Comparison of ENCODE assay signal across 18 cellular contexts in the genomic region with DNA sequence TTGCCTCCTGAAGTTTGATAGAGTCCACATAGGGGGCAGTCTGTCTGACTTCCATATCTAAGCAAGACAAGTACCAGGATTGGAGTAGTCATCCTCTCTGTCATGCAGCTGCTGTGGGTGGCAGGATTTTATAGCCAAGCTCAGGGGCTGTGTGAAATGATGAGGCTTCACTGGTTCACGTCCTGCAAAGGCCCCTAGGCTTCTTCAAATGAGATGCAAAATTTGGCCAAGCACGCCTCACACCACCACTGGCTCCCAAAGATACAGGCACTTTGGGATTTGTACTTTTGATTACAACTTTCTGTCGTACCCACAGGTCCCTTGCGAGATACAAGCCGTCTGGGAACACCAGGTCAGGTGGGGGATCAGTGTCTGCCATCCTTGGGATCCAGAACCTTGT.
DNase-seq lines count a peak whose midpoint lies in the region; ATAC-seq, FAIRE-seq and TF ChIP-seq lines count a peak whose summit lies in the region.
"Had no signal": no experiment of that assay in that cellular context is flagged by ENCODE, and none has a peak within 500 bp of the region (broad histone marks: within the 10 kb centered on the region; RNA-seq: fewer than 3 reads in every experiment).

No MANE protein-coding gene starts in this region.

- H3K27me3 Mint-ChIP-seq in MCF 10A (ENCODE audit: insufficient read depth, unreplicated experiment) (peaks cover 61% of the 10 kb centered on the region), progenitor cell of endocrine pancreas (no peaks in the 10 kb centered on the region)

- peaks cover 9% of the 10 kb centered on the region for H3K9me3 Mint-ChIP-seq in MCF 10A (ENCODE audit: unreplicated experiment)
- H3K9me3 Mint-ChIP-seq in progenitor cell of endocrine pancreas (ENCODE audit: low read depth) = no peaks in the 10 kb centered on the region
- H3K9me3 Mint-ChIP-seq: HFFc6 had no signal

- no peak overlapping the region for H3K4me3 ChIP-seq in right atrium auricular region
- H3K4me3 ChIP-seq in left ventricle myocardium inferior = no peak overlapping the region
- H3K4me3 ChIP-seq in K562 = no peak overlapping the region
- H3K4me3 ChIP-seq in vagina = no peak overlapping the region

- H4K20me1 ChIP-seq in K562 (replicated peaks; ENCODE audit: control insufficient read depth, insufficient read depth, low read length) = no peaks in the 10 kb centered on the region

- peak; percentile 38 for DNase-seq in right atrium auricular region (ENCODE audit: low spot score)
- DNase-seq in left ventricle myocardium inferior = no peak
- DNase-seq in K562 (ENCODE audit: extremely low read depth in 1 of 4, low spot score in 3 of 4) = no peak
- peak; percentile 1 for DNase-seq in myocyte (ENCODE audit: low read depth)
- peak; percentile 29 to 64 for DNase-seq in vagina (ENCODE audit: extremely low spot score in 2 of 2)
- no peak for DNase-seq in NCI-H2029 treated with DMSO at 0.1 percent for 48 hours (lab: John Stamatoyannopoulos, UW)
- no peak for DNase-seq in MCF 10A (ENCODE audit: unreplicated experiment)
- DNase-seq in progenitor cell of endocrine pancreas (ENCODE audit: low spot score, unreplicated experiment) = no peak
- DNase-seq: ACHN; BE2C; CD4-positive, alpha-beta memory T cell; DMS79 treated with DMSO at 0.1 percent for 48 hours; EL; HCEC 1CT; HFFc6 had no signal

- no peaks in the 10 kb centered on the region for H3K79me2 ChIP-seq in K562 (ENCODE audit: control insufficient read depth, insufficient read depth, low read length)

- POLR2A ChIA-PET in K562 (lab: Yijun Ruan, JAX) (interaction anchor here (1.1 kb wide), 1 partner anchor 11 kb away, joined by 6 read pairs; no protein-coding TSS in a partner anchor), MCF 10A (lab: Yijun Ruan, JAX) (interaction anchor here (0.7 kb wide), 1 partner anchor 17 kb away, joined by 3 read pairs; no protein-coding TSS in a partner anchor)

- no peak for TF ChIP-seq POLR2A in K562 (conservative IDR thresholded peaks at IDR 0.05)
- TF ChIP-seq POLR2A in vagina (IDR thresholded peaks at IDR 0.05) = no peak

- CTCF ChIA-PET in K562 (lab: Yijun Ruan, JAX; ENCODE audit: low intra/inter-chr PET ratio) (no interaction called here), MCF 10A (lab: Yijun Ruan, JAX) (no interaction called here)

- H3K9me1 ChIP-seq in K562 (ENCODE audit: control insufficient read depth, insufficient read depth, low read length) = no peaks in the 10 kb centered on the region

- peaks cover 0 to 3% of the 10 kb centered on the region in 2 donors for H3K9me3 ChIP-seq in right atrium auricular region
- H3K9me3 ChIP-seq in left ventricle myocardium inferior (replicated peaks) = peaks cover 14% of the 10 kb centered on the region
- H3K9me3 ChIP-seq in K562 (replicated peaks; ENCODE audit: control insufficient read depth, insufficient read depth, low read depth, low read length) = no peaks in the 10 kb centered on the region
- no peaks in the 10 kb centered on the region for H3K9me3 ChIP-seq in vagina
- H3K9me3 ChIP-seq: BE2C had no signal

- WGBS in K562 (ENCODE audit: insufficient coverage, low coverage, missing lambda C conversion rate) = 2% methylated on average over 5 of the region's 5 CpGs

- TF ChIP-seq CTCF in right atrium auricular region (IDR thresholded peaks at IDR 0.05) = no peak
- TF ChIP-seq CTCF in left ventricle myocardium inferior (IDR thresholded peaks at IDR 0.05; ENCODE audit: borderline replicate concordance) = no peak
- no peak for TF ChIP-seq CTCF in K562 (IDR thresholded peaks at IDR 0.05 in 2 of 3, conservative IDR thresholded peaks at IDR 0.05 in 1 of 3; ENCODE audit: insufficient read depth in 2 of 3, low read depth in 1 of 3, low read length in 3 of 3)
- TF ChIP-seq CTCF in vagina (IDR thresholded peaks at IDR 0.05) = no peak
- no peak for TF ChIP-seq CTCF in MCF 10A (IDR thresholded peaks at IDR 0.05; ENCODE audit: unreplicated experiment)
- no peak for TF ChIP-seq CTCF in progenitor cell of endocrine pancreas (IDR thresholded peaks at IDR 0.05; ENCODE audit: unreplicated experiment)

- H3K27ac Mint-ChIP-seq in MCF 10A (ENCODE audit: low read depth, unreplicated experiment) = no peak overlapping the region
- H3K27ac Mint-ChIP-seq in progenitor cell of endocrine pancreas = no peak overlapping the region
- H3K27ac Mint-ChIP-seq: CD4-positive, alpha-beta memory T cell; HFFc6 had no signal

- H3K4me1 Mint-ChIP-seq in MCF 10A (ENCODE audit: insufficient read depth, unreplicated experiment) (no peaks in the 10 kb centered on the region), progenitor cell of endocrine pancreas (ENCODE audit: low read depth) (no peaks in the 10 kb centered on the region)
- H3K4me1 Mint-ChIP-seq: CD4-positive, alpha-beta memory T cell had no signal

- no peak for TF ChIP-seq RAD21 in K562 (CRISPR knock-in tag; conservative IDR thresholded peaks at IDR 0.05 in 1 of 2, IDR thresholded peaks at IDR 0.05 in 1 of 2)

- H3K36me3 ChIP-seq in right atrium auricular region = no peaks in the 10 kb centered on the region
- H3K36me3 ChIP-seq in left ventricle myocardium inferior = no peaks in the 10 kb centered on the region
- H3K36me3 ChIP-seq in K562 (ENCODE audit: control insufficient read depth, insufficient read depth, low read length) = no peaks in the 10 kb centered on the region
- no peaks in the 10 kb centered on the region for H3K36me3 ChIP-seq in vagina
- H3K36me3 ChIP-seq: BE2C had no signal

- no peak overlapping the region for H3K4me2 ChIP-seq in K562 (ENCODE audit: insufficient read depth, low read length)

- H3K4me1 ChIP-seq in right atrium auricular region = no peaks in the 10 kb centered on the region
- H3K4me1 ChIP-seq in left ventricle myocardium inferior = peaks cover 22% of the 10 kb centered on the region
- H3K4me1 ChIP-seq in K562 (replicated peaks in 1 of 2; ENCODE audit: control insufficient read depth in 2 of 2, insufficient read depth in 2 of 2, low read length in 2 of 2) = no peaks in the 10 kb centered on the region
- no peaks in the 10 kb centered on the region for H3K4me1 ChIP-seq in vagina
- H3K4me1 ChIP-seq: BE2C had no signal

- H3K9ac ChIP-seq in K562 (ENCODE audit: insufficient read depth in 1 of 2, low read depth in 2 of 2, low read length in 2 of 2) = no peak overlapping the region

- no peak for TF ChIP-seq EP300 in K562 (IDR thresholded peaks at IDR 0.05; ENCODE audit: low read length)

- H3K36me3 Mint-ChIP-seq in MCF 10A (ENCODE audit: insufficient read depth, unreplicated experiment) (no peaks in the 10 kb centered on the region), progenitor cell of endocrine pancreas (ENCODE audit: insufficient read depth) (no peaks in the 10 kb centered on the region)
- H3K36me3 Mint-ChIP-seq: CD4-positive, alpha-beta memory T cell had no signal

- H3K27ac ChIP-seq in right atrium auricular region (no peak overlapping the region), left ventricle myocardium inferior (replicated peaks) (no peak overlapping the region), K562 (ENCODE audit: extremely low read depth, low read depth, low read length) (no peak overlapping the region), vagina (no peak overlapping the region)
- H3K27ac ChIP-seq: C4-2B, HL-60 had no signal

- ATAC-seq in K562 = 0 out of 3 replicates have a peak, but pooled peaks have one; percentile 29

- H3K27me3 ChIP-seq in right atrium auricular region (no peaks in the 10 kb centered on the region), left ventricle myocardium inferior (ENCODE audit: low read depth) (no peaks in the 10 kb centered on the region), K562 (ENCODE audit: control insufficient read depth in 2 of 2, insufficient read depth in 2 of 2, low read length in 2 of 2) (peaks cover 0 to 4% of the 10 kb centered on the region in 2 experiments; a peak in 1 of 5 replicates), vagina (no peaks in the 10 kb centered on the region)

- no peak for FAIRE-seq in K562 (lab: Jason Lieb, UNC)
- FAIRE-seq: G401.6 had no signal

- in situ Hi-C loops in K562 (cut with MboI) = no loop called here

- H2AFZ ChIP-seq in K562 (ENCODE audit: low read depth, low read length) = no peak overlapping the region

- H3K4me3 Mint-ChIP-seq in MCF 10A (ENCODE audit: unreplicated experiment) = no peak overlapping the region
- H3K4me3 Mint-ChIP-seq in progenitor cell of endocrine pancreas (ENCODE audit: low read depth) = no peak overlapping the region
- H3K4me3 Mint-ChIP-seq: CD4-positive, alpha-beta memory T cell; HFFc6 had no signal

- BruUV-seq in K562 (replicated peaks; lab: Mats Ljungman, UMichigan) (no TSS peak), MCF 10A (replicated peaks; lab: Mats Ljungman, UMichigan) (no TSS peak)

- intact Hi-C loops in left ventricle myocardium inferior (cut with micrococcal nuclease) (no loop called here), K562 (cut with micrococcal nuclease) (no loop called here), vagina (cut with DNase I) (no loop called here), MCF 10A (cut with micrococcal nuclease) (no loop called here)

TF ChIP-seq in K562, 482 proteins besides CTCF, POLR2A, EP300 and RAD21:
- TF ChIP-seq ZNF583 (CRISPR knock-in tag; IDR thresholded peaks at IDR 0.05) (no peak), TBP (optimal IDR thresholded peaks at IDR 0.05; ENCODE audit: low read depth, low read length) (no peak)
- TF ChIP-seq, protein P1, sequence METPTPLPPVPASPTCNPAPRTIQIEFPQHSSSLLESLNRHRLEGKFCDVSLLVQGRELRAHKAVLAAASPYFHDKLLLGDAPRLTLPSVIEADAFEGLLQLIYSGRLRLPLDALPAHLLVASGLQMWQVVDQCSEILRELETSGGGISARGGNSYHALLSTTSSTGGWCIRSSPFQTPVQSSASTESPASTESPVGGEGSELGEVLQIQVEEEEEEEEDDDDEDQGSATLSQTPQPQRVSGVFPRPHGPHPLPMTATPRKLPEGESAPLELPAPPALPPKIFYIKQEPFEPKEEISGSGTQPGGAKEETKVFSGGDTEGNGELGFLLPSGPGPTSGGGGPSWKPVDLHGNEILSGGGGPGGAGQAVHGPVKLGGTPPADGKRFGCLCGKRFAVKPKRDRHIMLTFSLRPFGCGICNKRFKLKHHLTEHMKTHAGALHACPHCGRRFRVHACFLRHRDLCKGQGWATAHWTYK (CRISPR knock-in tag; IDR thresholded peaks at IDR 0.05) = no peak
- TF ChIP-seq, protein P2, sequence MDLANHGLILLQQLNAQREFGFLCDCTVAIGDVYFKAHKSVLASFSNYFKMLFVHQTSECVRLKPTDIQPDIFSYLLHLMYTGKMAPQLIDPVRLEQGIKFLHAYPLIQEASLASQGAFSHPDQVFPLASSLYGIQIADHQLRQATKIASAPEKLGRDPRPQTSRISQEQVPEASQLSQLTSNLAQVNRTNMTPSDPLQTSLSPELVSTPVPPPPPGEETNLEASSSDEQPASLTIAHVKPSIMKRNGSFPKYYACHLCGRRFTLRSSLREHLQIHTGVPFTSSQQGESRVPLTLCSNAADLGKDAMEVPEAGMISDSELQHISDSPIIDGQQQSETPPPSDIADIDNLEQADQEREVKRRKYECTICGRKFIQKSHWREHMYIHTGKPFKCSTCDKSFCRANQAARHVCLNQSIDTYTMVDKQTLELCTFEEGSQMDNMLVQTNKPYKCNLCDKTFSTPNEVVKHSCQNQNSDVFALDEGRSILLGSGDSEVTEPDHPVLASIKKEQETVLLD (IDR thresholded peaks at IDR 0.05) = no peak

Comparison
In these comparisons a context has a peak if more than half of its experiments do, and no peak if none do; other contexts are left out.
1. DNase-seq: peak in right atrium auricular region (single experiment), myocyte (single experiment) and vagina (2 of 2); none in left ventricle myocardium inferior (single experiment), K562 (0 of 4), NCI-H2029 treated with DMSO at 0.1 percent for 48 hours (single experiment), MCF 10A (single experiment) and progenitor cell of endocrine pancreas (single experiment).